Comparison of ENCODE assay signal across 1 cellular context in the genomic region with DNA sequence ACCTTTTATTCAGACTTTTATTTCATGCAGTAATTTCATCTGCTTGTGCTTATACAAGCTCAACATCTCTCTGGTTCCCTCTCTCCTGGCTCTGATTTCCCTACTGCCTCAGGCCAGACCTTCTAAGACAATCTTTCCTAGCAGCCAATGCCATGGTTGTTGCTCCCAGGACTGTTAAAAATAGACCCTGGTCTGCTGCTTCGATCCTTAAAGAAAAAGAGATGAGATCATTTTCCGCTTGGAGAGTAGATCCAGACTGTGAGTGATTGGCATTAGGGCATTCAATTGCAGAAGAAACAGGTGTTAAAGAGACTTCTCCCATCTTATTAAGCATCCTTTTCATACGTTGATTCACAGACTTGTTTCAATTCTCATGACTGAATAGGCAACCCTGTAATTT.
TF ChIP-seq lines count a peak whose summit lies in the region.

No MANE protein-coding gene starts in this region.

TF ChIP-seq in A549, 52 proteins besides CTCF, POLR2A, EP300 and RAD21:
- no peak for TF ChIP-seq NFE2L2 (conservative IDR thresholded peaks at IDR 0.05; ENCODE audit: low read length)
- TF ChIP-seq, protein P1, sequence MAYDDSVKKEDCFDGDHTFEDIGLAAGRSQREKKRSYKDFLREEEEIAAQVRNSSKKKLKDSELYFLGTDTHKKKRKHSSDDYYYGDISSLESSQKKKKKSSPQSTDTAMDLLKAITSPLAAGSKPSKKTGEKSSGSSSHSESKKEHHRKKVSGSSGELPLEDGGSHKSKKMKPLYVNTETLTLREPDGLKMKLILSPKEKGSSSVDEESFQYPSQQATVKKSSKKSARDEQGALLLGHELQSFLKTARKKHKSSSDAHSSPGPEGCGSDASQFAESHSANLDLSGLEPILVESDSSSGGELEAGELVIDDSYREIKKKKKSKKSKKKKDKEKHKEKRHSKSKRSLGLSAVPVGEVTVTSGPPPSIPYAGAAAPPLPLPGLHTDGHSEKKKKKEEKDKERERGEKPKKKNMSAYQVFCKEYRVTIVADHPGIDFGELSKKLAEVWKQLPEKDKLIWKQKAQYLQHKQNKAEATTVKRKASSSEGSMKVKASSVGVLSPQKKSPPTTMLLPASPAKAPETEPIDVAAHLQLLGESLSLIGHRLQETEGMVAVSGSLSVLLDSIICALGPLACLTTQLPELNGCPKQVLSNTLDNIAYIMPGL (CRISPR knock-in tag; IDR thresholded peaks at IDR 0.05; ENCODE audit: borderline replicate concordance): no peak
- TF ChIP-seq, protein P2, sequence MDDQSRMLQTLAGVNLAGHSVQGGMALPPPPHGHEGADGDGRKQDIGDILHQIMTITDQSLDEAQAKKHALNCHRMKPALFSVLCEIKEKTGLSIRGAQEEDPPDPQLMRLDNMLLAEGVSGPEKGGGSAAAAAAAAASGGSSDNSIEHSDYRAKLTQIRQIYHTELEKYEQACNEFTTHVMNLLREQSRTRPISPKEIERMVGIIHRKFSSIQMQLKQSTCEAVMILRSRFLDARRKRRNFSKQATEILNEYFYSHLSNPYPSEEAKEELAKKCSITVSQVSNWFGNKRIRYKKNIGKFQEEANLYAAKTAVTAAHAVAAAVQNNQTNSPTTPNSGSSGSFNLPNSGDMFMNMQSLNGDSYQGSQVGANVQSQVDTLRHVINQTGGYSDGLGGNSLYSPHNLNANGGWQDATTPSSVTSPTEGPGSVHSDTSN (IDR thresholded peaks at IDR 0.05): no peak
- no peak for TF ChIP-seq NR3C1 (IDR thresholded peaks at IDR 0.05)
- TF ChIP-seq CBX2 (IDR thresholded peaks at IDR 0.05; ENCODE audit: borderline replicate concordance, low read depth): no peak
- no peak for TF ChIP-seq HOXB13 (CRISPR knock-in tag; IDR thresholded peaks at IDR 0.05; ENCODE audit: low read depth)
- TF ChIP-seq HOXA7 (CRISPR knock-in tag; IDR thresholded peaks at IDR 0.05): no peak
- no peak for TF ChIP-seq EHF (CRISPR knock-in tag; IDR thresholded peaks at IDR 0.05)
